8 cellular contexts compared by ENCODE assay signal in the genomic region with DNA sequence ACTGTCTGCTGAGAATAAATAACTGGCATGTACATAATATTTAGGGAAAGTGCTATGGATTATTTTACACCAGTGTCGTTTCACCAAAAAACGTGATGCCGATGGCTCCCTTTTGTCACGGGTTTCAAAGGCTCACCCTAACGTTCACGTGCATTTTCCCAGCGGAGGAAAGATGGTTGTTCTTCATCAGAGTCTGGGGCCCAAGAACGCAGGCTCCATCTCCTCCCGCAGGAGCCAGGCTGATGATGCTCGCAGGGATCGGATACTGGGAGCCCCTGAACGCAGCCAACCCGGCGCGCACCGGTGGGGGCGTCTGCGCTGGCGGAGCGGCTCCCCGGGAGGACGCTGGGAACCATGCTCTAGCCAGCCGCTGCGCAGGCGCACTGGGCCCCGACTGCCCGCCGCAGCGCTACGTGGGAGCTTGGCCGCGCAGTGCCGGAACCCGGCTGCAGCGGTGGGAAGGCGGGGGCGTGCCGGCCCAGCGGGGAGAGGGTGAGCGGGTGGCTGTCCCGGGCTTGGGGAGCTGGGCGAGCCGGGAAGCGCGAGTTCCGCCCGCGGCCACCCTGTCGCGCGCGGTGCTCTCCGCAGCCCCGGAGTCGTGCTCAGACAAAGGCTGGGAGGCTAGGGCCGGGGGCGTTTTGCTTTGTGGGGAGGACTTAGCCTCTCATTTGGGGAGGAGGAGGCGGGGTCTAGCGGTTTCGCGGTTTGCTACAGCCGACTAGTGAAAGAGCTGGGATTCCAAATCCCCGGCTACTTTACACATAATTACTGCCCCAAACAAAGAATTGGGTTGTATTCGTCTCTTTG. TPM values are rescaled to one million over a fixed set of nuclear protein-coding genes. Genes with fewer than 3 reads are reported as not detected.
DNase-seq lines count a peak whose midpoint lies in the region; ATAC-seq lines count a peak whose summit lies in the region.

A gene (plus strand): TSS at position 793 of the 807 bp plus-strand sequence. CDS start 486 bp downstream, outside the sequence.

- H3K9me3 ChIP-seq in muscle layer of colon (ENCODE audit: low read length) = peaks cover 4% of the 10 kb centered on the region

- peak within 1 kb of the TSS; percentile 85 for H3K27ac ChIP-seq in muscle layer of colon (ENCODE audit: low read depth, low read length)

- H3K27ac Mint-ChIP-seq in IgD-negative memory B cell = peak within 1 kb of the TSS; percentile 52 to 91 (median 68)
- H3K27ac Mint-ChIP-seq in activated T-cell treated with anti-CD3 and anti-CD28 coated beads, Interleukin-2, amount 50 U/mL, for 24 hours = peak within 1 kb of the TSS; percentile 96

- peaks cover 4 to 30% (median 11%) of the 10 kb centered on the region in 3 donors for H3K9me3 Mint-ChIP-seq in IgD-negative memory B cell
- H3K9me3 Mint-ChIP-seq in activated T-cell treated with anti-CD3 and anti-CD28 coated beads, Interleukin-2, amount 50 U/mL, for 24 hours = peaks cover 43% of the 10 kb centered on the region

- peak within 1 kb of the TSS; percentile 54 for H3K9ac ChIP-seq in muscle layer of colon (ENCODE audit: low read length)

- DNase-seq in DMS114 treated with DMSO at 0.1 percent for 48 hours (lab: John Stamatoyannopoulos, UW; ENCODE audit: unreplicated experiment) (peak; percentile 86), OCI-M1 (lab: John Stamatoyannopoulos, UW) (peak; percentile 94)
- peak; percentile 96 for DNase-seq in activated T-cell treated with anti-CD3 and anti-CD28 coated beads, Interleukin-2, amount 50 U/mL, for 24 hours
- DNase-seq in stimulated activated CD8-positive, alpha-beta memory T cell treated with anti-CD3 and anti-CD28 coated beads, Interleukin-4, amount 100 ng/mL, for 48 hours = peak; percentile 96

- H3K36me3 Mint-ChIP-seq in IgD-negative memory B cell = peaks cover 17% of the 10 kb centered on the region
- peaks cover 77% of the 10 kb centered on the region for H3K36me3 Mint-ChIP-seq in activated T-cell treated with anti-CD3 and anti-CD28 coated beads, Interleukin-2, amount 50 U/mL, for 24 hours (ENCODE audit: low read depth)

- peaks cover 18 to 21% (median 19%) of the 10 kb centered on the region in 3 donors for H3K4me1 Mint-ChIP-seq in IgD-negative memory B cell
- H3K4me1 Mint-ChIP-seq in activated T-cell treated with anti-CD3 and anti-CD28 coated beads, Interleukin-2, amount 50 U/mL, for 24 hours (ENCODE audit: low read depth) = peaks cover 37% of the 10 kb centered on the region

- no peaks in the 10 kb centered on the region for H3K36me3 ChIP-seq in muscle layer of colon (ENCODE audit: insufficient read depth, low read length)

- peaks cover 6% of the 10 kb centered on the region for H3K4me1 ChIP-seq in muscle layer of colon (ENCODE audit: insufficient read depth, low read length)

- H3K27me3 Mint-ChIP-seq in IgD-negative memory B cell = no peaks in the 10 kb centered on the region
- H3K27me3 Mint-ChIP-seq in activated T-cell treated with anti-CD3 and anti-CD28 coated beads, Interleukin-2, amount 50 U/mL, for 24 hours = no peaks in the 10 kb centered on the region

- ATAC-seq in GM21528 (IDR thresholded peaks at IDR 0.05; ENCODE audit: low FRiP score, unreplicated experiment) (peak; percentile 72), esophagus mucosa (peak; percentile 96)

- H3K4me3 ChIP-seq in muscle layer of colon (ENCODE audit: low read depth in 1 of 2, low read length in 2 of 2) = peak within 1 kb of the TSS; percentile 67 to 85

- no peaks in the 10 kb centered on the region for H3K27me3 ChIP-seq in muscle layer of colon (ENCODE audit: control insufficient read depth in 1 of 2, insufficient read depth in 2 of 2, low read length in 2 of 2)

- peak within 1 kb of the TSS; percentile 86 to 99 (median 96) for H3K4me3 Mint-ChIP-seq in IgD-negative memory B cell
- H3K4me3 Mint-ChIP-seq in activated T-cell treated with anti-CD3 and anti-CD28 coated beads, Interleukin-2, amount 50 U/mL, for 24 hours = peak within 1 kb of the TSS; percentile 87

RNA-seq across cellular contexts. Expression of the gene that starts here (rescaled TPM):
- 0.95 TPM for polyA plus RNA-seq in IgD-negative memory B cell
- 1.6 TPM for total RNA-seq in esophagus mucosa

Comparison
In these comparisons a context has a peak if more than half of its experiments do, and no peak if none do; other contexts are left out.
1. Peak in every context shown above with its lines: DNase-seq, ATAC-seq, H3K4me3 ChIP-seq and H3K27ac ChIP-seq.